ENCODE assay signal across 8 cellular contexts in genomic region chr4:1247811-1248261, GRCh38. TPM values are rescaled to one million over a fixed set of nuclear protein-coding genes. Genes with fewer than 3 reads are reported as not detected.
DNase-seq lines count a peak whose midpoint lies in the region; ATAC-seq and TF ChIP-seq lines count a peak whose summit lies in the region.

No MANE protein-coding gene starts in this region.

- ATAC-seq in mucosa of descending colon: peak; percentile 57
- no peak for ATAC-seq in HG02885 (IDR thresholded peaks at IDR 0.05; ENCODE audit: poor library complexity, unreplicated experiment)

- peak overlapping the region; percentile 84 for H3K27ac ChIP-seq in cingulate gyrus (ENCODE audit: low read depth, low read length)

- H3K9me3 ChIP-seq in mucosa of descending colon: no peaks in the 10 kb centered on the region

- intact Hi-C loops in mucosa of descending colon (cut with DNase I, micrococcal nuclease): no loop called here

- TF ChIP-seq CTCF in LNCaP clone FGC (IDR thresholded peaks at IDR 0.05; ENCODE audit: control insufficient read depth, extremely low read depth, insufficient read depth): no peak
- TF ChIP-seq CTCF in mucosa of descending colon (IDR thresholded peaks at IDR 0.05): no peak

- H3K36me3 ChIP-seq in mucosa of descending colon (ENCODE audit: low read depth): no peaks in the 10 kb centered on the region

- peaks cover 45% of the 10 kb centered on the region for H3K4me1 ChIP-seq in mucosa of descending colon (ENCODE audit: low read depth)

- H3K4me3 ChIP-seq in LNCaP clone FGC (ENCODE audit: low read depth, low read length): peak overlapping the region; percentile 85
- H3K4me3 ChIP-seq in mucosa of descending colon: peak overlapping the region; percentile 67

- DNase-seq in stimulated activated CD8-positive, alpha-beta memory T cell treated with anti-CD3 and anti-CD28 coated beads, Interleukin-12 subunit alpha, Interleukin-12 subunit beta, amount 100 ng/mL, for 1 hour (ENCODE audit: low read depth): peak; percentile 21
- DNase-seq in stimulated activated CD8-positive, alpha-beta memory T cell treated with anti-CD3 and anti-CD28 coated beads, Interleukin-4, amount 100 ng/mL, for 48 hours: no peak
- DNase-seq in LNCaP clone FGC (ENCODE audit: low read depth): no peak
- DNase-seq in mucosa of descending colon: no peak
- DNase-seq in HCEC 1CT: no peak
- no peak for DNase-seq in NCI-H524 (lab: John Stamatoyannopoulos, UW)

RNA-seq across cellular contexts. Expression of gene CTBP1, which starts 1.1 kb away (rescaled TPM):
- total RNA-seq in mucosa of descending colon: 100 to 1,000 TPM; 151 to 188 (median 168) TPM

RNA-seq across cellular contexts. Expression of gene MAEA, which starts 41.9 kb away (rescaled TPM):
- total RNA-seq in mucosa of descending colon: 100 to 1,000 TPM in 1 of 3 donors, 10 to 100 TPM in 2; 75.5 to 112 (median 98.4) TPM
